8 cellular contexts compared by ENCODE assay signal in genomic region chr10:11823989-11824346, GRCh38. TPM values are rescaled to one million over a fixed set of nuclear protein-coding genes. Genes with fewer than 3 reads are reported as not detected.
A peak's percentile ranks its signal among the peaks of the same experiment; 100 is the strongest.
DNase-seq lines count a peak whose midpoint lies in the region; ATAC-seq and TF ChIP-seq lines count a peak whose summit lies in the region.

No MANE protein-coding gene starts in this region.

- no peaks in the 10 kb centered on the region for H4K20me1 ChIP-seq in neural progenitor cell (ENCODE audit: low read depth)

- H3K9ac ChIP-seq in endocrine pancreas (ENCODE audit: control insufficient read depth, insufficient read depth, low read length), result no peak overlapping the region
- H3K9ac ChIP-seq in neural progenitor cell, result no peak overlapping the region

- peak overlapping the region; percentile 85 for H3K4me3 Mint-ChIP-seq in neural progenitor cell

- H3K36me3 ChIP-seq in endocrine pancreas (ENCODE audit: control insufficient read depth, insufficient read depth, low read length), result no peaks in the 10 kb centered on the region
- no peaks in the 10 kb centered on the region for H3K36me3 ChIP-seq in neural progenitor cell

- H3K9me3 ChIP-seq in endocrine pancreas (ENCODE audit: control insufficient read depth, low read length), result no peaks in the 10 kb centered on the region
- H3K9me3 ChIP-seq in neural progenitor cell (ENCODE audit: low read depth), result no peaks in the 10 kb centered on the region

- no peaks in the 10 kb centered on the region for H3K79me2 ChIP-seq in neural progenitor cell (ENCODE audit: low read depth)

- peaks cover 4% of the 10 kb centered on the region for H3K4me1 Mint-ChIP-seq in neural progenitor cell

- H3K9me3 Mint-ChIP-seq in neural progenitor cell, result no peaks in the 10 kb centered on the region

- ATAC-seq in GM19035 (IDR thresholded peaks at IDR 0.05; ENCODE audit: unreplicated experiment), result no peak
- no peak for ATAC-seq in HG02970 (IDR thresholded peaks at IDR 0.05; ENCODE audit: low FRiP score, unreplicated experiment)

- peaks cover 4% of the 10 kb centered on the region for H3K4me1 ChIP-seq in endocrine pancreas (ENCODE audit: control insufficient read depth, insufficient read depth, low read length)
- no peaks in the 10 kb centered on the region for H3K4me1 ChIP-seq in neural progenitor cell

- H3K27ac Mint-ChIP-seq in neural progenitor cell, result no peak overlapping the region

- H2AFZ ChIP-seq in neural progenitor cell (replicated peaks), result peak overlapping the region; percentile 98

- TF ChIP-seq CTCF in C4-2B (conservative IDR thresholded peaks at IDR 0.05) (no peak), NB4 (IDR thresholded peaks at IDR 0.05; ENCODE audit: low read depth, low read length) (no peak), neural progenitor cell (IDR thresholded peaks at IDR 0.05) (no peak)

- H3K36me3 Mint-ChIP-seq in neural progenitor cell, result no peaks in the 10 kb centered on the region

- H3K27me3 ChIP-seq in endocrine pancreas (ENCODE audit: control insufficient read depth, insufficient read depth, low read length) (no peaks in the 10 kb centered on the region), neural progenitor cell (peaks cover 31% of the 10 kb centered on the region)

- peak overlapping the region; percentile 66 for H3K27ac ChIP-seq in C4-2B
- no peak overlapping the region for H3K27ac ChIP-seq in neural progenitor cell

- H3K4me3 ChIP-seq in NB4 (ENCODE audit: low read depth, low read length) (peak overlapping the region; percentile 30), endocrine pancreas (ENCODE audit: control insufficient read depth, insufficient read depth, low read length) (peak overlapping the region; percentile 53), neural progenitor cell (peak overlapping the region; percentile 79)

- peaks cover 19% of the 10 kb centered on the region for H3K27me3 Mint-ChIP-seq in neural progenitor cell (ENCODE audit: insufficient read depth, low read depth)

- DNase-seq in NB4 (ENCODE audit: low read depth), result no peak
- DNase-seq in neural progenitor cell (ENCODE audit: low spot score), result no peak
- DNase-seq in SKM-1 (lab: John Stamatoyannopoulos, UW; ENCODE audit: unreplicated experiment), result no peak
- DNase-seq in midbrain (lab: John Stamatoyannopoulos, UW), result no peak

- peaks cover 23% of the 10 kb centered on the region for H3F3A ChIP-seq in neural progenitor cell (ENCODE audit: low read depth)

- H3K4me2 ChIP-seq in neural progenitor cell, result peak overlapping the region; percentile 96

- no peak for TF ChIP-seq POLR2A in NB4 (IDR thresholded peaks at IDR 0.05; ENCODE audit: extremely low read depth, insufficient read length)

RNA-seq across cellular contexts. Expression of gene PROSER2, which starts 0.8 kb away (rescaled TPM):
- 2.0 and 2.3 TPM in 2 replicates for total RNA-seq in neural progenitor cell (ENCODE audit: low replicate concordance)
